Comparison of ENCODE assay signal across 9 cellular contexts in the genomic region with DNA sequence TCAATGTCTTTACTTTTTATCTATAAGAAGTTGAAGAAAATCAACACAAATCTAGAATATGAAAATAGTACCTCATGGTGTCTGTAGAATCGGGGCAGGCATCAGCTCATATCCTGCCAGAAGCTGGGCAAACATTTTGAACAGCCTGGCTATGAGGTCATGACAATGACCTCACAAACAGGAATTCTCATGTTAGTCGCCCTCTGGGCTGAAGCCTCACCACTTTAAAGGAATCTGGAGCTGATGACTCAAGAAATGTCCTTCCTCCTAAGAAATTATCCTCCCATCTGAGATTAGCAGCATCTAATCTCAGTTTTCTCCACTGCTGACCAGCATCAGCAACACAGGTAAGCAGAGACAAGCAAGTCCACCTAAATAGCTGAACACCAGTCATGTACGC. TPM values are rescaled to one million over a fixed set of nuclear protein-coding genes. Genes with fewer than 3 reads are reported as not detected.
DNase-seq lines count a peak whose midpoint lies in the region; ATAC-seq and TF ChIP-seq lines count a peak whose summit lies in the region.
"Had no signal": no experiment of that assay in that cellular context is flagged by ENCODE, and none has a peak within 500 bp of the region (broad histone marks: within the 10 kb centered on the region; RNA-seq: fewer than 3 reads in every experiment).

No MANE protein-coding gene starts in this region.

- no peaks in the 10 kb centered on the region for H3K27me3 ChIP-seq in SJCRH30
- no peaks in the 10 kb centered on the region for H3K27me3 ChIP-seq in gastrocnemius medialis

- POLR2A ChIA-PET in GM10248 (lab: Yijun Ruan, JAX) = no interaction called here

- H3K9me3 Mint-ChIP-seq in Calu3 (ENCODE audit: low read depth, unreplicated experiment) = no peaks in the 10 kb centered on the region
- H3K9me3 Mint-ChIP-seq: activated B cell treated with CpG ODN at 0.5 μM for 24 hours had no signal

- peaks cover 42% of the 10 kb centered on the region for H3K36me3 Mint-ChIP-seq in Calu3 (ENCODE audit: insufficient read depth, unreplicated experiment)

- intact Hi-C loops in gastrocnemius medialis (cut with DNase I; ENCODE audit: low total_unique reads) (no loop called here), mucosa of descending colon (cut with DNase I, micrococcal nuclease) (loop anchor here in 1 of 2 donors (5.0 kb wide), 1 partner anchor 77 kb away; no protein-coding TSS in a partner anchor), Calu3 (cut with micrococcal nuclease; ENCODE audit: unreplicated experiment) (no loop called here)

- BruUV-seq in Calu3 (replicated peaks; lab: Mats Ljungman, UMichigan) = no TSS peak

- TF ChIP-seq POLR2A in gastrocnemius medialis (IDR thresholded peaks at IDR 0.05) = no peak

- H3K36me3 ChIP-seq in SJCRH30 (no peaks in the 10 kb centered on the region; the same call in 1 of the 2 replicates), gastrocnemius medialis (no peaks in the 10 kb centered on the region), mucosa of descending colon (ENCODE audit: low read depth) (no peaks in the 10 kb centered on the region)

- H3K27ac ChIP-seq in SJCRH30 = no peak overlapping the region
- peak overlapping the region; percentile 88 to 96 (median 93) for H3K27ac ChIP-seq in gastrocnemius medialis

- ATAC-seq in gastrocnemius medialis = no peak
- ATAC-seq in mucosa of descending colon = no peak

- peaks cover 5% of the 10 kb centered on the region; the same call in 1 of the 2 replicates for H3K4me1 ChIP-seq in SJCRH30
- peaks cover 10 to 61% of the 10 kb centered on the region in 2 donors for H3K4me1 ChIP-seq in gastrocnemius medialis
- H3K4me1 ChIP-seq in mucosa of descending colon (ENCODE audit: low read depth) = peaks cover 5% of the 10 kb centered on the region

- H3K27me3 Mint-ChIP-seq in Calu3 (ENCODE audit: unreplicated experiment) = no peaks in the 10 kb centered on the region
- H3K27me3 Mint-ChIP-seq: activated B cell treated with CpG ODN at 0.5 μM for 24 hours had no signal

- in situ Hi-C loops in gastrocnemius medialis (cut with MboI; ENCODE audit: low sequenced_read_pairs in 4 of 4) = loop anchor here in 2 of 4 donors (5.0 kb wide), 1 partner anchor 77 kb away; no protein-coding TSS in a partner anchor

- peaks cover 14% of the 10 kb centered on the region for H3K4me1 Mint-ChIP-seq in Calu3 (ENCODE audit: low read depth, unreplicated experiment)

- TF ChIP-seq CTCF in fibroblast of the aortic adventitia (IDR thresholded peaks at IDR 0.05; ENCODE audit: insufficient read depth, low read length) (no peak), gastrocnemius medialis (IDR thresholded peaks at IDR 0.05 in 4 of 5, conservative IDR thresholded peaks at IDR 0.05 in 1 of 5) (no peak), GM10248 (IDR thresholded peaks at IDR 0.05; ENCODE audit: control extremely low read depth, extremely low read depth, low read depth, missing control alignments) (no peak), mucosa of descending colon (IDR thresholded peaks at IDR 0.05) (no peak), Calu3 (IDR thresholded peaks at IDR 0.05; ENCODE audit: unreplicated experiment) (no peak)

- no peak overlapping the region for H3K27ac Mint-ChIP-seq in Calu3 (ENCODE audit: unreplicated experiment)
- H3K27ac Mint-ChIP-seq: activated B cell treated with CpG ODN at 0.5 μM for 24 hours had no signal

- no peak overlapping the region for H3K4me3 ChIP-seq in SJCRH30
- no peak overlapping the region for H3K4me3 ChIP-seq in fibroblast of the aortic adventitia (ENCODE audit: low read depth, low read length)
- H3K4me3 ChIP-seq in gastrocnemius medialis = peak overlapping the region in 2 of 4 donors; percentile 1 to 11
- no peak overlapping the region for H3K4me3 ChIP-seq in mucosa of descending colon

- DNase-seq in ELF-1 (ENCODE audit: low read depth, low spot score) = peak; percentile 40
- peak; percentile 9 to 20 for DNase-seq in SJCRH30
- DNase-seq in fibroblast of the aortic adventitia (ENCODE audit: low read depth) = peak; percentile 85
- DNase-seq in gastrocnemius medialis = no peak
- DNase-seq in D341Med (ENCODE audit: low spot score) = no peak
- DNase-seq in GM10248 (ENCODE audit: extremely low spot score) = no peak
- no peak for DNase-seq in mucosa of descending colon
- no peak for DNase-seq in Calu3
- DNase-seq: activated B cell treated with CpG ODN at 0.5 μM for 24 hours had no signal

- H3K9me3 ChIP-seq in SJCRH30 (replicated peaks) (no peaks in the 10 kb centered on the region), gastrocnemius medialis (no peaks in the 10 kb centered on the region), mucosa of descending colon (no peaks in the 10 kb centered on the region)

- H3K4me3 Mint-ChIP-seq in Calu3 (ENCODE audit: low read depth, unreplicated experiment) = no peak overlapping the region
- H3K4me3 Mint-ChIP-seq: activated B cell treated with CpG ODN at 0.5 μM for 24 hours had no signal

- CTCF ChIA-PET in GM10248 (lab: Yijun Ruan, JAX) (interaction anchor here (0.9 to 9.9 kb wide), 4 partner anchors 24 to 76 kb away, joined by 3 to 154 read pairs (median 3); no protein-coding TSS in a partner anchor), Calu3 (lab: Charles Lee) (no interaction called here)

RNA-seq across cellular contexts. Expression of a gene that starts 27.1 kb away (rescaled TPM):
- total RNA-seq in SJCRH30 (2014; rRNA removed; shearing (Covaris generic)) = 17.2 and 18.0 TPM in 2 replicates
- 80.3 and 121 TPM in 2 replicates for total RNA-seq in fibroblast of the aortic adventitia (ENCODE audit: low replicate concordance)
- total RNA-seq in gastrocnemius medialis = 100 to 1,000 TPM; 371 to 626 (median 552) TPM
- total RNA-seq in mucosa of descending colon = 100 to 1,000 TPM in 1 of 3 donors, 10 to 100 TPM in 2; 43.5 to 170 (median 45.0) TPM
- 95.3 and 109 TPM in 2 replicates for total RNA-seq in Calu3 (2022)

Comparison
In these comparisons a context has a peak if more than half of its experiments do, and no peak if none do; other contexts are left out.
1. DNase-seq: peak in ELF-1 (single experiment), SJCRH30 (2 of 2) and fibroblast of the aortic adventitia (single experiment); none in gastrocnemius medialis (0 of 2), D341Med (single experiment), GM10248 (single experiment), mucosa of descending colon (0 of 3) and Calu3 (single experiment).